In genomic region chr3:124115279-124115678, GRCh38 we compare ENCODE assay signal across 29 cellular contexts.
DNase-seq lines count a peak whose midpoint lies in the region; ATAC-seq, FAIRE-seq and TF ChIP-seq lines count a peak whose summit lies in the region.
"Had no signal": no experiment of that assay in that cellular context is flagged by ENCODE, and none has a peak within 500 bp of the region (broad histone marks: within the 10 kb centered on the region; RNA-seq: fewer than 3 reads in every experiment).

No MANE protein-coding gene starts in this region.

- no peak overlapping the region for H2AFZ ChIP-seq in HepG2 (ENCODE audit: low read length)

- no peak overlapping the region for H3K4me2 ChIP-seq in HepG2 (ENCODE audit: low read depth, low read length)

- H3K27ac ChIP-seq in right lobe of liver (no peak overlapping the region), HepG2 (ENCODE audit: extremely low read length, insufficient read depth, low read length) (no peak overlapping the region), heart right ventricle (peak overlapping the region in 8 of 10 donors; percentile 6 to 71 (median 56)), psoas muscle (no peak overlapping the region)
- H3K27ac ChIP-seq: pancreas, suprapubic skin had no signal

- ATAC-seq in right lobe of liver, result peak in 3 of 4 donors; percentile 14 to 43 (median 31)
- no peak; the same call in 2 of the 3 replicates for ATAC-seq in HepG2
- peak; percentile 25 to 68 (median 57) for ATAC-seq in heart right ventricle
- peak in 3 of 4 donors; percentile 35 to 57 (median 46) for ATAC-seq in psoas muscle
- ATAC-seq: activated CD4-positive, alpha-beta T cell treated with anti-CD3 and anti-CD28 coated beads for 36 hours; activated T-cell treated with anti-CD3 and anti-CD28 coated beads, Interleukin-2, amount 50 U/mL, for 72 hours; GM12878; HCT116; pancreas; stimulated activated effector memory CD8-positive, alpha-beta T cell treated with anti-CD3 and anti-CD28 coated beads, Interleukin-12 subunit alpha, Interleukin-12 subunit beta, amount 100 ng/mL, for 72 hours had no signal

- no peak for TF ChIP-seq POLR2A in right lobe of liver (IDR thresholded peaks at IDR 0.05)
- TF ChIP-seq POLR2A in HepG2 (IDR thresholded peaks at IDR 0.05; ENCODE audit: insufficient read depth in 1 of 2, low read depth in 2 of 2, low read length in 2 of 2), result no peak

- 22% methylated on average over 2 of the region's 6 CpGs for WGBS in right lobe of liver (ENCODE audit: insufficient coverage, low coverage, low lambda C conversion rate, missing lambda C conversion rate)
- 5% methylated on average over 6 of the region's 6 CpGs for WGBS in HepG2 (ENCODE audit: low lambda C conversion rate)
- WGBS in heart right ventricle, 2 donors, result 16 to 41% methylated on average over 6 of the region's 6 CpGs
- 17 to 53% (median 24%) methylated on average over 6 of the region's 6 CpGs for WGBS in psoas muscle, 3 donors

- no peaks in the 10 kb centered on the region for H3K4me1 Mint-ChIP-seq in activated T-helper 1 cell treated with anti-CD3 and anti-CD28 coated beads, Interleukin-12 subunit alpha, Interleukin-12 subunit beta, Interleukin-2, Interleukin-4 antibody, amounts not matched to agents 30 ng/mL and 10 ng/mL and 1 ng/mL, durations not matched to agents 14 hours and 24 hours and 36 hours (ENCODE audit: low read depth)
- H3K4me1 Mint-ChIP-seq: activated CD4-positive, alpha-beta T cell treated with anti-CD3 and anti-CD28 coated beads for 36 hours; activated naive CD4-positive, alpha-beta T cell treated with anti-CD3 and anti-CD28 coated beads, Interleukin-2, amount 10 ng/mL, durations not matched to agents 7 days and 5 days; B cell; stimulated activated effector memory CD8-positive, alpha-beta T cell treated with anti-CD3 and anti-CD28 coated beads, Interleukin-12 subunit alpha, Interleukin-12 subunit beta, amount 100 ng/mL, for 72 hours had no signal

- no peaks in the 10 kb centered on the region for H3K36me3 Mint-ChIP-seq in activated T-helper 1 cell treated with anti-CD3 and anti-CD28 coated beads, Interleukin-12 subunit alpha, Interleukin-12 subunit beta, Interleukin-2, Interleukin-4 antibody, amounts not matched to agents 30 ng/mL and 10 ng/mL and 1 ng/mL, durations not matched to agents 14 hours and 24 hours and 36 hours (ENCODE audit: low read depth)
- H3K36me3 Mint-ChIP-seq: activated naive CD4-positive, alpha-beta T cell treated with anti-CD3 and anti-CD28 coated beads, Interleukin-2, amount 10 ng/mL, durations not matched to agents 7 days and 5 days; stimulated activated effector memory CD8-positive, alpha-beta T cell treated with anti-CD3 and anti-CD28 coated beads, Interleukin-12 subunit alpha, Interleukin-12 subunit beta, amount 100 ng/mL, for 72 hours had no signal

- no peaks in the 10 kb centered on the region for H3K4me1 ChIP-seq in right lobe of liver
- H3K4me1 ChIP-seq in HepG2 (ENCODE audit: insufficient read depth, low read length), result peaks cover 12% of the 10 kb centered on the region; the same call in 1 of the 2 replicates
- H3K4me1 ChIP-seq in heart right ventricle, result peaks cover 0 to 79% (median 53%) of the 10 kb centered on the region in 9 donors
- peaks cover 20% of the 10 kb centered on the region for H3K4me1 ChIP-seq in psoas muscle
- H3K4me1 ChIP-seq: pancreas had no signal

- TF ChIP-seq RAD21 in HepG2 (CRISPR knock-in tag; IDR thresholded peaks at IDR 0.05), result no peak

- no peak overlapping the region for H3K9ac ChIP-seq in HepG2 (ENCODE audit: insufficient read depth, low read depth, low read length)

- H3K9me3 ChIP-seq in right lobe of liver, result peaks cover 0 to 2% (median 0%) of the 10 kb centered on the region in 4 donors
- H3K9me3 ChIP-seq in HepG2 (ENCODE audit: low read length), result no peaks in the 10 kb centered on the region
- no peaks in the 10 kb centered on the region for H3K9me3 ChIP-seq in heart right ventricle
- H3K9me3 ChIP-seq in psoas muscle, result no peaks in the 10 kb centered on the region
- H3K9me3 ChIP-seq: pancreas, suprapubic skin had no signal

- POLR2A ChIA-PET in HepG2 (lab: Yijun Ruan, JAX), result no interaction called here

- intact Hi-C loops in right lobe of liver (cut with DNase I), result no loop called here
- intact Hi-C loops in HepG2 (cut with micrococcal nuclease; ENCODE audit: unreplicated experiment), result no loop called here
- intact Hi-C loops in heart right ventricle (cut with DNase I), result no loop called here
- intact Hi-C loops in psoas muscle (cut with DNase I), result no loop called here
- intact Hi-C loops in activated T-helper 1 cell treated with anti-CD3 and anti-CD28 coated beads, Interleukin-12 subunit alpha, Interleukin-12 subunit beta, Interleukin-2, Interleukin-4 antibody, amounts not matched to agents 30 ng/mL and 10 ng/mL and 1 ng/mL, durations not matched to agents 14 hours and 24 hours and 36 hours (cut with micrococcal nuclease), result no loop called here

- H4K20me1 ChIP-seq in HepG2 (ENCODE audit: insufficient read depth, low read length), result no peaks in the 10 kb centered on the region

- no peaks in the 10 kb centered on the region for H3K9me3 Mint-ChIP-seq in activated T-helper 1 cell treated with anti-CD3 and anti-CD28 coated beads, Interleukin-12 subunit alpha, Interleukin-12 subunit beta, Interleukin-2, Interleukin-4 antibody, amounts not matched to agents 30 ng/mL and 10 ng/mL and 1 ng/mL, durations not matched to agents 14 hours and 24 hours and 36 hours
- H3K9me3 Mint-ChIP-seq: activated naive CD4-positive, alpha-beta T cell treated with anti-CD3 and anti-CD28 coated beads, Interleukin-2, amount 10 ng/mL, durations not matched to agents 7 days and 5 days; nephron; stimulated activated effector memory CD8-positive, alpha-beta T cell treated with anti-CD3 and anti-CD28 coated beads, Interleukin-12 subunit alpha, Interleukin-12 subunit beta, amount 100 ng/mL, for 72 hours had no signal

- H3K79me2 ChIP-seq in HepG2 (ENCODE audit: insufficient read depth, low read length), result no peaks in the 10 kb centered on the region

- no peak overlapping the region for H3K4me3 Mint-ChIP-seq in activated T-helper 1 cell treated with anti-CD3 and anti-CD28 coated beads, Interleukin-12 subunit alpha, Interleukin-12 subunit beta, Interleukin-2, Interleukin-4 antibody, amounts not matched to agents 30 ng/mL and 10 ng/mL and 1 ng/mL, durations not matched to agents 14 hours and 24 hours and 36 hours
- H3K4me3 Mint-ChIP-seq: activated CD4-positive, alpha-beta T cell treated with anti-CD3 and anti-CD28 coated beads for 36 hours; activated naive CD4-positive, alpha-beta T cell treated with anti-CD3 and anti-CD28 coated beads, Interleukin-2, amount 10 ng/mL, durations not matched to agents 7 days and 5 days; activated T-cell treated with anti-CD3 and anti-CD28 coated beads, Interleukin-2, amount 50 U/mL, for 72 hours; B cell; nephron; stimulated activated effector memory CD8-positive, alpha-beta T cell treated with anti-CD3 and anti-CD28 coated beads, Interleukin-12 subunit alpha, Interleukin-12 subunit beta, amount 100 ng/mL, for 72 hours had no signal

- TF ChIP-seq CTCF in right lobe of liver (IDR thresholded peaks at IDR 0.05), result no peak
- no peak for TF ChIP-seq CTCF in HepG2 (CRISPR knock-in tag; IDR thresholded peaks at IDR 0.05)
- TF ChIP-seq CTCF in heart right ventricle (IDR thresholded peaks at IDR 0.05), result no peak
- no peak for TF ChIP-seq CTCF in psoas muscle (IDR thresholded peaks at IDR 0.05)

- TF ChIP-seq EP300 in HepG2 (IDR thresholded peaks at IDR 0.05; ENCODE audit: low read depth in 2 of 2, low read length in 2 of 2) (no peak), HepG2 (CRISPR knock-in tag; IDR thresholded peaks at IDR 0.05; ENCODE audit: borderline replicate concordance) (no peak)

- in situ Hi-C loops in HepG2 (cut with HindIII; ENCODE audit: extremely low pct_ligation_motif_present, low pct_unique_long_range_greater_than_20kb), result no loop called here

- no peaks in the 10 kb centered on the region for H3K36me3 ChIP-seq in right lobe of liver
- no peaks in the 10 kb centered on the region for H3K36me3 ChIP-seq in HepG2 (replicated peaks in 1 of 2; ENCODE audit: control insufficient read depth in 1 of 2, insufficient read depth in 2 of 2, low read length in 2 of 2)
- H3K36me3 ChIP-seq in heart right ventricle, result no peaks in the 10 kb centered on the region
- H3K36me3 ChIP-seq in psoas muscle (ENCODE audit: insufficient read depth in 1 of 2, low read depth in 1 of 2), result no peaks in the 10 kb centered on the region
- H3K36me3 ChIP-seq: pancreas, suprapubic skin had no signal

- no TSS peak for BruUV-seq in HepG2 (replicated peaks; lab: Mats Ljungman, UMichigan)

- H3K27me3 ChIP-seq in right lobe of liver (no peaks in the 10 kb centered on the region), HepG2 (ENCODE audit: control insufficient read depth in 1 of 2, insufficient read depth in 2 of 2, low read length in 2 of 2) (peaks cover 0 to 4% of the 10 kb centered on the region in 2 experiments; a peak in 1 of 5 replicates), heart right ventricle (no peaks in the 10 kb centered on the region), psoas muscle (ENCODE audit: insufficient read depth in 3 of 3, low read length in 2 of 3) (no peaks in the 10 kb centered on the region)
- H3K27me3 ChIP-seq: pancreas, suprapubic skin had no signal

- H3K27ac Mint-ChIP-seq in activated T-helper 1 cell treated with anti-CD3 and anti-CD28 coated beads, Interleukin-12 subunit alpha, Interleukin-12 subunit beta, Interleukin-2, Interleukin-4 antibody, amounts not matched to agents 30 ng/mL and 10 ng/mL and 1 ng/mL, durations not matched to agents 14 hours and 24 hours and 36 hours, result no peak overlapping the region
- H3K27ac Mint-ChIP-seq: activated CD4-positive, alpha-beta T cell treated with anti-CD3 and anti-CD28 coated beads for 36 hours; activated naive CD4-positive, alpha-beta T cell treated with anti-CD3 and anti-CD28 coated beads, Interleukin-2, amount 10 ng/mL, durations not matched to agents 7 days and 5 days; activated T-cell treated with anti-CD3 and anti-CD28 coated beads, Interleukin-2, amount 50 U/mL, for 72 hours; B cell; nephron; stimulated activated effector memory CD8-positive, alpha-beta T cell treated with anti-CD3 and anti-CD28 coated beads, Interleukin-12 subunit alpha, Interleukin-12 subunit beta, amount 100 ng/mL, for 72 hours had no signal

- CTCF ChIA-PET in HepG2 (lab: Yijun Ruan, JAX; ENCODE audit: low intra/inter-chr PET ratio, low total read pairs), result no interaction called here

- H3K4me3 ChIP-seq in right lobe of liver (no peak overlapping the region), HepG2 (replicated peaks in 1 of 3; ENCODE audit: insufficient read depth in 1 of 3, low read depth in 2 of 3, low read length in 3 of 3) (no peak overlapping the region), heart right ventricle (peak overlapping the region in 2 of 10 donors; percentile 5 to 9), psoas muscle (no peak overlapping the region)
- H3K4me3 ChIP-seq: GM12878, pancreas, suprapubic skin had no signal

- no peaks in the 10 kb centered on the region for H3K27me3 Mint-ChIP-seq in activated T-helper 1 cell treated with anti-CD3 and anti-CD28 coated beads, Interleukin-12 subunit alpha, Interleukin-12 subunit beta, Interleukin-2, Interleukin-4 antibody, amounts not matched to agents 30 ng/mL and 10 ng/mL and 1 ng/mL, durations not matched to agents 14 hours and 24 hours and 36 hours (ENCODE audit: insufficient read depth)

- no peak for FAIRE-seq in HepG2 (lab: Jason Lieb, UNC)
- FAIRE-seq: GM12878, keratinocyte, pancreas had no signal

- DNase-seq in right lobe of liver, result no peak
- no peak for DNase-seq in HepG2 (ENCODE audit: low spot score)
- no peak for DNase-seq in heart right ventricle
- DNase-seq in psoas muscle, result no peak
- DNase-seq in DMS114 treated with DMSO at 0.1 percent for 48 hours (lab: John Stamatoyannopoulos, UW; ENCODE audit: unreplicated experiment), result no peak
- DNase-seq in retina, result no peak
- no peak for DNase-seq in hepatic stellate cell (ENCODE audit: low spot score)
- no peak for DNase-seq in activated T-helper 1 cell treated with anti-CD3 and anti-CD28 coated beads, Interleukin-12 subunit alpha, Interleukin-12 subunit beta, Interleukin-2, Interleukin-4 antibody, amounts not matched to agents 30 ng/mL and 10 ng/mL and 1 ng/mL, durations not matched to agents 14 hours and 24 hours and 36 hours (ENCODE audit: low spot score)
- DNase-seq: 8988T; activated CD4-positive, alpha-beta T cell treated with anti-CD3 and anti-CD28 coated beads for 36 hours; activated naive CD4-positive, alpha-beta T cell treated with anti-CD3 and anti-CD28 coated beads, Interleukin-2, amount 10 ng/mL, durations not matched to agents 7 days and 5 days; activated T-cell treated with anti-CD3 and anti-CD28 coated beads, Interleukin-2, amount 50 U/mL, for 72 hours; caudate nucleus; DMS79 treated with DMSO at 0.1 percent for 48 hours; KG1; midbrain; NCI-H187; NCI-H226; NCI-H748 treated with DMSO at 0.1 percent for 48 hours; pancreas; SIG-M5; stimulated activated CD4-positive, alpha-beta T cell treated with anti-CD3 and anti-CD28 coated beads, Interleukin-1b, Interleukin-23, amount 100 ng/mL, for 48 hours had no signal

Comparison
In these comparisons a context has a peak if more than half of its experiments do, and no peak if none do; other contexts are left out.
1. H3K27ac ChIP-seq: peak in heart right ventricle (8 of 10); none in right lobe of liver (0 of 3), HepG2 (single experiment) and psoas muscle (single experiment).